15 cellular contexts compared by ENCODE assay signal in the genomic region with DNA sequence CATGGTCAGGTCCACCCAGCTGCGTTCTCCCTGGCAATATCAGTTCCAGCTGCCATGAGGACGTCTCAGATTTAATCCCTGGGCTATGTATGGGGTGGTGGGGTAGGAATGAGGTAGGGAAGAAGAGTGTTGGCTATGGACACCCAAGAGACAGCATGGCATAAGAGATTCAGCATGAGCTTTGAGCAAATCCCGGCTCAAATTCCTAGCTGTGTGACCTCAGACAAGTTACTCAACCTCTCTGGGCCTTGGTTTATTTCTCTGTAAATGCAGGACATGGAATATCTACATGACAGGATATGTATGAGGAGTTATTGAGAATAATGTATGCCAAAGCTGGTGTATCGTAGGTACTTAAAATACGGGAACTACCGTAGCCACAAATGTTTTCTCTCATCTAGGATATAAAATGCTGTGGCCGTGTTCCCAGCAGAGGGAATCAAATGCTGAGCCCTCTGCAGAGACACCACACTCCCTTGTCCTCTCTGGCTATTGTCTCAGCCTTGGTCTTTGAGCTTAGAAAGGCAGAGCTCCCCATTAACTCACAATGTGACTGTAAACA. TPM values are rescaled to one million over a fixed set of nuclear protein-coding genes. Genes with fewer than 3 reads are reported as not detected.
DNase-seq lines count a peak whose midpoint lies in the region; ATAC-seq and TF ChIP-seq lines count a peak whose summit lies in the region.
"Had no signal": no experiment of that assay in that cellular context is flagged by ENCODE, and none has a peak within 500 bp of the region (broad histone marks: within the 10 kb centered on the region; RNA-seq: fewer than 3 reads in every experiment).

No MANE protein-coding gene starts in this region.

- no peaks in the 10 kb centered on the region for H3K9me3 Mint-ChIP-seq in activated T-cell treated with anti-CD3 and anti-CD28 coated beads, Interleukin-2, amount 50 U/mL, for 24 hours
- no peaks in the 10 kb centered on the region for H3K9me3 Mint-ChIP-seq in activated naive CD4-positive, alpha-beta T cell treated with anti-CD3 and anti-CD28 coated beads, Interleukin-2, amount 50 U/mL, for 72 hours

- no peak overlapping the region for H3K14ac ChIP-seq in neuronal stem cell (ENCODE audit: low read length)

- H3K79me2 ChIP-seq in PC-9 (ENCODE audit: low read depth) = peaks cover 14% of the 10 kb centered on the region

- H3K18ac ChIP-seq in neuronal stem cell (ENCODE audit: low read length) = no peak overlapping the region

- TF ChIP-seq POLR2A in sigmoid colon (IDR thresholded peaks at IDR 0.05) = no peak

- H3K9me2 ChIP-seq in PC-9 (ENCODE audit: insufficient read depth) = no peaks in the 10 kb centered on the region

- H3K27ac Mint-ChIP-seq in activated T-cell treated with anti-CD3 and anti-CD28 coated beads, Interleukin-2, amount 50 U/mL, for 24 hours = no peak overlapping the region
- no peak overlapping the region for H3K27ac Mint-ChIP-seq in activated naive CD4-positive, alpha-beta T cell treated with anti-CD3 and anti-CD28 coated beads, Interleukin-2, amount 50 U/mL, for 72 hours

- peaks cover 51% of the 10 kb centered on the region for H3K27me3 Mint-ChIP-seq in activated T-cell treated with anti-CD3 and anti-CD28 coated beads, Interleukin-2, amount 50 U/mL, for 24 hours

- DNase-seq in PC-9 (no peak), neuronal stem cell (ENCODE audit: low spot score) (no peak), sigmoid colon (no peak)
- no peak for DNase-seq in activated T-cell treated with anti-CD3 and anti-CD28 coated beads, Interleukin-2, amount 50 U/mL, for 24 hours
- DNase-seq in activated naive CD4-positive, alpha-beta T cell treated with anti-CD3 and anti-CD28 coated beads, Interleukin-2, amount 50 U/mL, for 72 hours (ENCODE audit: low spot score in 2 of 2) = no peak
- DNase-seq: COR-L47, KG1, NCI-H1417 treated with DMSO at 0.1 percent for 48 hours, NCI-H2029, NCI-H2171, NCI-H446 treated with DMSO at 0.1 percent for 48 hours, NCI-H748 treated with DMSO at 0.1 percent for 48 hours had no signal

- BruUV-seq in PC-9 (replicated peaks; lab: Mats Ljungman, UMichigan) = TSS peak; percentile 29

- CTCF ChIA-PET in HEK293 (lab: Yijun Ruan, JAX) (interaction anchor here (0.6 kb wide), 1 partner anchor 126 kb away, joined by 3 read pairs; no protein-coding TSS in a partner anchor), PC-9 (lab: Charles Lee) (no interaction called here)

- no peak overlapping the region for H4K91ac ChIP-seq in neuronal stem cell (ENCODE audit: low read depth, low read length, poor library complexity)

- POLR2A ChIA-PET in HEK293 (lab: Yijun Ruan, JAX) = interaction anchor here (0.6 to 5.4 kb wide), 3 partner anchors 9 to 70 kb away, joined by 4 to 56 read pairs (median 4); partner anchors contain the start of gene LHX1
- POLR2A ChIA-PET in PC-9 (lab: Charles Lee; ENCODE audit: unreplicated experiment) = interaction anchor here (0.5 to 0.7 kb wide), 2 partner anchors 15 to 83 kb away, joined by 3 to 13 read pairs; no protein-coding TSS in a partner anchor

- H3F3A ChIP-seq in PC-9 (ENCODE audit: insufficient read depth, low read depth) = peaks cover 65% of the 10 kb centered on the region

- no CpG with 5 or more reads among the region's 7 CpGs for WGBS in neuronal stem cell (ENCODE audit: extremely low coverage in 2 of 2, insufficient read length in 2 of 2, insufficient replicate concordance in 1 of 2), 2 donors
- 76% methylated on average over 7 of the region's 7 CpGs for WGBS in sigmoid colon, 2 donors

- H3K9ac ChIP-seq in iPS-15b (ENCODE audit: low read depth, low read length) = no peak overlapping the region
- no peak overlapping the region for H3K9ac ChIP-seq in neuronal stem cell (ENCODE audit: low read depth, low read length, poor library complexity)

- H3K27ac ChIP-seq in HEK293 (ENCODE audit: extremely low read depth, low read depth, low read length) = no peak overlapping the region
- peak overlapping the region; percentile 99 for H3K27ac ChIP-seq in PC-9
- no peak overlapping the region for H3K27ac ChIP-seq in neuronal stem cell (replicated peaks; ENCODE audit: low read length)
- H3K27ac ChIP-seq in sigmoid colon = no peak overlapping the region

- H4K8ac ChIP-seq in neuronal stem cell (ENCODE audit: low read depth, low read length) = no peak overlapping the region

- H3K4ac ChIP-seq in neuronal stem cell (ENCODE audit: low read length) = no peak overlapping the region

- H3K4me2 ChIP-seq in PC-9 (peak overlapping the region; percentile 86), neuronal stem cell (ENCODE audit: insufficient read depth, low read length, poor library complexity, severe bottlenecking) (no peak overlapping the region)

- no peak overlapping the region for H2BK120ac ChIP-seq in neuronal stem cell (ENCODE audit: low read depth, low read length)

- TF ChIP-seq EP300 in sigmoid colon (IDR thresholded peaks at IDR 0.05) = no peak

- H3K23ac ChIP-seq in neuronal stem cell (ENCODE audit: low read depth, low read length, poor library complexity) = no peak overlapping the region

- no peak for TF ChIP-seq CTCF in HEK293 (tag by site-specific recombination; IDR thresholded peaks at IDR 0.05)
- TF ChIP-seq CTCF in PC-9 (conservative IDR thresholded peaks at IDR 0.05) = no peak
- no peak for TF ChIP-seq CTCF in sigmoid colon (IDR thresholded peaks at IDR 0.05)

- H3K9me3 ChIP-seq in HEK293 (ENCODE audit: control insufficient read depth, insufficient read depth, low read depth, low read length) = no peaks in the 10 kb centered on the region
- no peaks in the 10 kb centered on the region for H3K9me3 ChIP-seq in PC-9 (ENCODE audit: insufficient read depth, low read depth)
- no peaks in the 10 kb centered on the region for H3K9me3 ChIP-seq in iPS-15b (ENCODE audit: control insufficient read depth, insufficient read depth, low read length)
- H3K9me3 ChIP-seq in neuronal stem cell (replicated peaks in 1 of 2; ENCODE audit: control insufficient read depth in 2 of 2, insufficient read depth in 1 of 2, low read depth in 1 of 2, low read length in 2 of 2) = peaks cover 0 to 2% of the 10 kb centered on the region in 2 donors
- no peaks in the 10 kb centered on the region for H3K9me3 ChIP-seq in sigmoid colon

- no peak overlapping the region for H2AK5ac ChIP-seq in neuronal stem cell (ENCODE audit: low read depth, low read length)

- no peak overlapping the region for H2AFZ ChIP-seq in PC-9
- H2AFZ ChIP-seq in neuronal stem cell (ENCODE audit: low read length) = no peak overlapping the region

- no peak overlapping the region for H3K4me3 Mint-ChIP-seq in activated T-cell treated with anti-CD3 and anti-CD28 coated beads, Interleukin-2, amount 50 U/mL, for 24 hours

- H3K27me3 ChIP-seq in PC-9 (ENCODE audit: insufficient read depth, low read depth) = no peaks in the 10 kb centered on the region
- H3K27me3 ChIP-seq in iPS-15b (ENCODE audit: control insufficient read depth, insufficient read depth, low read length) = peaks cover 2% of the 10 kb centered on the region
- peaks cover 0 to 61% (median 0%) of the 10 kb centered on the region in 3 experiments for H3K27me3 ChIP-seq in neuronal stem cell (ENCODE audit: control insufficient read depth in 3 of 3, insufficient read depth in 3 of 3, low read depth in 1 of 3, low read length in 3 of 3)
- peaks cover 9 to 52% (median 29%) of the 10 kb centered on the region in 3 donors for H3K27me3 ChIP-seq in sigmoid colon

- peaks cover 30% of the 10 kb centered on the region for H3K4me1 Mint-ChIP-seq in activated T-cell treated with anti-CD3 and anti-CD28 coated beads, Interleukin-2, amount 50 U/mL, for 24 hours (ENCODE audit: low read depth)

- no peaks in the 10 kb centered on the region for H4K20me1 ChIP-seq in PC-9 (ENCODE audit: insufficient read depth)

- H3K4me3 ChIP-seq in HEK293 (ENCODE audit: low read depth, low read length) (no peak overlapping the region), PC-9 (peak overlapping the region; percentile 45), iPS-15b (ENCODE audit: low read depth, low read length) (peak overlapping the region; percentile 10), neuronal stem cell (ENCODE audit: low read length in 2 of 2) (no peak overlapping the region), sigmoid colon (no peak overlapping the region)

- peak overlapping the region; percentile 90 for H2BK5ac ChIP-seq in neuronal stem cell (ENCODE audit: low read length)

- peaks cover 16% of the 10 kb centered on the region for H3K4me1 ChIP-seq in HEK293 (ENCODE audit: control insufficient read depth, insufficient read depth, low read length)
- peaks cover 75% of the 10 kb centered on the region for H3K4me1 ChIP-seq in PC-9 (replicated peaks; ENCODE audit: insufficient read depth)
- H3K4me1 ChIP-seq in iPS-15b (ENCODE audit: control insufficient read depth, insufficient read depth, low read length) = peaks cover 39% of the 10 kb centered on the region
- H3K4me1 ChIP-seq in neuronal stem cell (ENCODE audit: control insufficient read depth in 2 of 2, insufficient read depth in 1 of 2, low read depth in 1 of 2, low read length in 2 of 2) = peaks cover 11 to 35% of the 10 kb centered on the region in 2 donors
- no peaks in the 10 kb centered on the region for H3K4me1 ChIP-seq in sigmoid colon

- H3K79me1 ChIP-seq in neuronal stem cell (ENCODE audit: low read depth, low read length) = no peaks in the 10 kb centered on the region

- no peak for ATAC-seq in activated naive CD4-positive, alpha-beta T cell treated with anti-CD3 and anti-CD28 coated beads, Interleukin-2, amount 50 U/mL, for 72 hours
- ATAC-seq: Right ventricle myocardium inferior had no signal

- no peaks in the 10 kb centered on the region for H3K36me3 ChIP-seq in HEK293 (ENCODE audit: control insufficient read depth in 2 of 2, insufficient read depth in 1 of 2, low read length in 2 of 2)
- no peaks in the 10 kb centered on the region for H3K36me3 ChIP-seq in PC-9 (ENCODE audit: low read depth)
- H3K36me3 ChIP-seq in iPS-15b (ENCODE audit: control insufficient read depth, insufficient read depth, low read length) = no peaks in the 10 kb centered on the region
- no peaks in the 10 kb centered on the region for H3K36me3 ChIP-seq in neuronal stem cell (replicated peaks in 1 of 2; ENCODE audit: control insufficient read depth in 2 of 2, insufficient read depth in 2 of 2, low read length in 2 of 2)
- no peaks in the 10 kb centered on the region for H3K36me3 ChIP-seq in sigmoid colon

- no peak overlapping the region for H2BK15ac ChIP-seq in neuronal stem cell (ENCODE audit: low read length)

- intact Hi-C loops in PC-9 (cut with micrococcal nuclease; ENCODE audit: unreplicated experiment) = no loop called here
- intact Hi-C loops in sigmoid colon (cut with DNase I) = no loop called here

- no peak overlapping the region for H2BK12ac ChIP-seq in neuronal stem cell (ENCODE audit: low read length)

- H3K36me3 Mint-ChIP-seq in activated T-cell treated with anti-CD3 and anti-CD28 coated beads, Interleukin-2, amount 50 U/mL, for 24 hours (ENCODE audit: low read depth) = no peaks in the 10 kb centered on the region
- no peaks in the 10 kb centered on the region for H3K36me3 Mint-ChIP-seq in activated naive CD4-positive, alpha-beta T cell treated with anti-CD3 and anti-CD28 coated beads, Interleukin-2, amount 50 U/mL, for 72 hours

RNA-seq across cellular contexts. Expression of gene LHX1, which starts 17.8 kb away (rescaled TPM):
- total RNA-seq in PC-9 (2021) = 9.1 and 12.3 TPM in 2 replicates
- 0.04 TPM for polyA plus RNA-seq in neuronal stem cell (2013, experiment 1 of 2)
- polyA plus RNA-seq in neuronal stem cell (2013, experiment 2 of 2) = 0.06 TPM
- total RNA-seq in sigmoid colon = not detected
- polyA plus RNA-seq in sigmoid colon = not detected
- total RNA-seq in activated naive CD4-positive, alpha-beta T cell treated with anti-CD3 and anti-CD28 coated beads, Interleukin-2, amount 50 U/mL, for 72 hours = not detected
- total RNA-seq: Right ventricle myocardium inferior had no signal

RNA-seq across cellular contexts. Expression of gene AATF, which starts 29.3 kb away (rescaled TPM):
- total RNA-seq in PC-9 (2021) (71.4 and 79.6 TPM in 2 replicates), sigmoid colon (10 to 100 TPM; 32.4 to 38.3 (median 34.6) TPM)
- polyA plus RNA-seq in neuronal stem cell (2013, experiment 1 of 2) = 58.6 TPM
- 62.9 TPM for polyA plus RNA-seq in neuronal stem cell (2013, experiment 2 of 2)
- polyA plus RNA-seq in sigmoid colon = 10 to 100 TPM; 27.6 to 38.1 (median 30.1) TPM
- total RNA-seq in activated naive CD4-positive, alpha-beta T cell treated with anti-CD3 and anti-CD28 coated beads, Interleukin-2, amount 50 U/mL, for 72 hours = 10 to 100 TPM; 49.9 to 80.1 TPM

Comparison
In these comparisons a context has a peak if more than half of its experiments do, and no peak if none do; other contexts are left out.
1. H3K4me3 ChIP-seq: peak in PC-9 (single experiment) and iPS-15b (single experiment); none in HEK293 (single experiment), neuronal stem cell (0 of 2) and sigmoid colon (0 of 4).